8 cellular contexts compared by ENCODE assay signal in genomic region chr17:77141846-77142449, GRCh38. TPM values are rescaled to one million over a fixed set of nuclear protein-coding genes. Genes with fewer than 3 reads are reported as not detected.
DNase-seq lines count a peak whose midpoint lies in the region; ATAC-seq and TF ChIP-seq lines count a peak whose summit lies in the region.

No MANE protein-coding gene starts in this region.

- H3K4me2 ChIP-seq in BLaER1 treated with 17β-estradiol and CSF1 and Interleukin-3, amounts not matched to agents 10 nM and 100 nM, result peak overlapping the region; percentile 80 to 94 (median 86)

- H3K9me3 Mint-ChIP-seq in natural killer cell treated with Interleukin-12 subunit alpha and Interleukin-12 subunit beta and Interleukin-15 and Interleukin-18, amount 100 ng/mL, for 72 hours, result no peaks in the 10 kb centered on the region

- peaks cover 23% of the 10 kb centered on the region for H3K36me3 Mint-ChIP-seq in natural killer cell treated with Interleukin-12 subunit alpha and Interleukin-12 subunit beta and Interleukin-15 and Interleukin-18, amount 100 ng/mL, for 72 hours

- H3K36me3 ChIP-seq in BLaER1 treated with 17β-estradiol and CSF1 and Interleukin-3, amounts not matched to agents 10 nM and 100 nM, result peaks cover 29 to 61% (median 43%) of the 10 kb centered on the region in 11 experiments

- no peak for TF ChIP-seq CTCF in coronary artery (IDR thresholded peaks at IDR 0.05)
- TF ChIP-seq CTCF in GM10266 (IDR thresholded peaks at IDR 0.05; ENCODE audit: control insufficient read depth, insufficient read depth, low read depth, missing control alignments), result no peak

- peak overlapping the region; percentile 65 to 85 (median 76) for H3K4me3 ChIP-seq in BLaER1 treated with 17β-estradiol and CSF1 and Interleukin-3, amounts not matched to agents 10 nM and 100 nM
- peak overlapping the region; percentile 82 for H3K4me3 ChIP-seq in coronary artery

- peaks cover 23 to 27% (median 24%) of the 10 kb centered on the region in 11 experiments for H3K9me3 ChIP-seq in BLaER1 treated with 17β-estradiol and CSF1 and Interleukin-3, amounts not matched to agents 10 nM and 100 nM (replicated peaks in 1 of 11)

- H3K4me3 Mint-ChIP-seq in natural killer cell treated with Interleukin-12 subunit alpha and Interleukin-12 subunit beta and Interleukin-15 and Interleukin-18, amount 100 ng/mL, for 72 hours, result peak overlapping the region; percentile 88

- peaks cover 46 to 66% of the 10 kb centered on the region in 2 donors for H3K4me1 Mint-ChIP-seq in natural killer cell treated with Interleukin-12 subunit alpha and Interleukin-12 subunit beta and Interleukin-15 and Interleukin-18, amount 100 ng/mL, for 72 hours (ENCODE audit: low read depth in 2 of 2)

- H3K27me3 Mint-ChIP-seq in natural killer cell treated with Interleukin-12 subunit alpha and Interleukin-12 subunit beta and Interleukin-15 and Interleukin-18, amount 100 ng/mL, for 72 hours, result no peaks in the 10 kb centered on the region

- peak overlapping the region; percentile 75 to 93 (median 84); a peak in 16 of 22 replicates for H3K27ac ChIP-seq in BLaER1 treated with 17β-estradiol and CSF1 and Interleukin-3, amounts not matched to agents 10 nM and 100 nM
- H3K27ac ChIP-seq in coronary artery, result peak overlapping the region; percentile 94 to 97

- peaks cover 6 to 57% (median 20%) of the 10 kb centered on the region in 11 experiments; a peak in 14 of 22 replicates for H4K20me1 ChIP-seq in BLaER1 treated with 17β-estradiol and CSF1 and Interleukin-3, amounts not matched to agents 10 nM and 100 nM

- H3K27me3 ChIP-seq in BLaER1 treated with 17β-estradiol and CSF1 and Interleukin-3, amounts not matched to agents 10 nM and 100 nM, result no peaks in the 10 kb centered on the region

- H3K4me1 ChIP-seq in BLaER1 treated with 17β-estradiol and CSF1 and Interleukin-3, amounts not matched to agents 10 nM and 100 nM, result peaks cover 49 to 80% (median 60%) of the 10 kb centered on the region in 10 experiments

- no peak for ATAC-seq in natural killer cell treated with Interleukin-12 subunit alpha and Interleukin-12 subunit beta and Interleukin-15 and Interleukin-18, amount 100 ng/mL, for 72 hours
- no peak for ATAC-seq in GM21515 (IDR thresholded peaks at IDR 0.05; ENCODE audit: unreplicated experiment)
- no peak for ATAC-seq in HG02884 (IDR thresholded peaks at IDR 0.05; ENCODE audit: unreplicated experiment)

- peak overlapping the region; percentile 76 to 93 (median 86) for H3K9ac ChIP-seq in BLaER1 treated with 17β-estradiol and CSF1 and Interleukin-3, amounts not matched to agents 10 nM and 100 nM

- H3K27ac Mint-ChIP-seq in natural killer cell treated with Interleukin-12 subunit alpha and Interleukin-12 subunit beta and Interleukin-15 and Interleukin-18, amount 100 ng/mL, for 72 hours, result peak overlapping the region; percentile 84 to 88

- peak; percentile 22 for DNase-seq in MV-4-11 (lab: John Stamatoyannopoulos, UW)
- DNase-seq in coronary artery (ENCODE audit: low spot score), result no peak
- no peak for DNase-seq in natural killer cell treated with Interleukin-12 subunit alpha and Interleukin-12 subunit beta and Interleukin-15 and Interleukin-18, amount 100 ng/mL, for 72 hours (ENCODE audit: low spot score)
- no peak for DNase-seq in NCI-H1436 treated with DMSO at 0.1 percent for 48 hours (lab: John Stamatoyannopoulos, UW)
- no peak for DNase-seq in GM10266 (ENCODE audit: extremely low spot score)

RNA-seq across cellular contexts. Expression of gene SEC14L1, which starts 1.2 kb away (rescaled TPM):
- 100 to 1,000 TPM in 1 of 2 donors, 10 to 100 TPM in 1; 91.6 to 117 TPM for total RNA-seq in natural killer cell treated with Interleukin-12 subunit alpha and Interleukin-12 subunit beta and Interleukin-15 and Interleukin-18, amount 100 ng/mL, for 72 hours
